ENCODE assay signal across 17 cellular contexts in the genomic region with DNA sequence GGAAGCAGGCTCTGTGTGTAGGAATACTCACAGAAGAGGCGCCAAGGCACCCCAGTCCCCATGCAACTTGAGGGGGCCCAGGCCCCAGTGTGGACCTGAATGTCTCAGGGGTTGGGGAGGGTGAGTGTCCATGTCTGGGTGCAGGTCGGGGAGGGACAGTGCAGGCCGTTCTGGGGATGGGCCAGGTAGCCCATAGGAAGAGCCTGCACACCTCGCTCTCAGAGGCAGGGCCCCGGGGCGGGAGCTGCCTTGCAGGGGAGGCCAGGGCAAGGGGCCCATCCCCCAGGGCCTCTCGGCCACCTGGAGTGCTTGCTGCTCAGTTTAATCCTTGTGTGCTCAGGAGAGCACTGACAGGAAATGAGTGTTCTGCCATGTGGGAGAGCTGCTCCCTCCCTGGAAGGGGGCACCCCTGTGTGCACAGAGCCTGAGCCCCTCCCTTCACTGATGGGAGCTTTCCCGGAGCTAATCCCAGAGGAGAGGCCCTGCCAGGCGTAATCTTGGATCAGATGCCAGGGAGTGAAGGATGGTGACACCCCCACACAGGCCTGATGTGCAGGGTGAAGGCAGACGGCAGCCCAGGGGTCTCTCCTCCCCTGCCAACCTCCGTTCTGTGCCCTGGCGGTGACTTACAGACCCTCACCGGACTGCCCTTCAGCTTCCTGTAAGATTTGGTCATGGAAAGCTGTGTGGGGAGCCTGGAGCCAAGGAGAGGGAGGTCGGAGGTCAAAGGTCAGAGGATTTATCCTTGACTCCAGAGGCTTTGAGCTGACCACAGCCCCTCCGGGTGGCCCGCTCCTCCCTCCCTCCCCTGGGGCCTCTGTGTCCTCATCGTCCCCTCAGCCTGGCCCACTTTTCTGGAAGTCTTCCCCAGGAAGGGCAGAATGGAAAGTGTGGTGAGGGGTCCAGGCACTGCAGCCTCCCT. TPM values are rescaled to one million over a fixed set of nuclear protein-coding genes. Genes with fewer than 3 reads are reported as not detected.
A peak's percentile ranks its signal among the peaks of the same experiment; 100 is the strongest.
DNase-seq lines count a peak whose midpoint lies in the region; ATAC-seq lines count a peak whose summit lies in the region.
"Had no signal": no experiment of that assay in that cellular context is flagged by ENCODE, and none has a peak within 500 bp of the region (broad histone marks: within the 10 kb centered on the region; RNA-seq: fewer than 3 reads in every experiment).

No MANE protein-coding gene starts in this region.

- no peak overlapping the region for H3K4me3 ChIP-seq in right cardiac atrium (ENCODE audit: low read length)
- H3K4me3 ChIP-seq: colonic mucosa, left lung, prostate gland, tibial artery had no signal

- no peaks in the 10 kb centered on the region for H3K9me3 ChIP-seq in right cardiac atrium (ENCODE audit: control insufficient read depth, low read length)
- H3K9me3 ChIP-seq: colonic mucosa, prostate gland, tibial artery had no signal

- 59% methylated on average over 17 of the region's 17 CpGs for WGBS in right cardiac atrium

- peaks cover 12% of the 10 kb centered on the region in 2 donors for H3K4me1 Mint-ChIP-seq in effector memory CD8-positive, alpha-beta T cell (ENCODE audit: low read depth in 2 of 2)

- DNase-seq in right cardiac atrium: peak; percentile 3 to 37 (median 18)
- DNase-seq in Right ventricle myocardium superior: no peak
- peak; percentile 38 for DNase-seq in NCI-H69 (lab: John Stamatoyannopoulos, UW)
- DNase-seq in glomerular visceral epithelial cell (ENCODE audit: extremely low spot score): peak; percentile 36
- DNase-seq in central memory CD4-positive, alpha-beta T cell: no peak
- no peak for DNase-seq in COLO829 (ENCODE audit: low spot score)
- DNase-seq in effector memory CD8-positive, alpha-beta T cell: no peak
- DNase-seq: activated T-cell treated with anti-CD3 and anti-CD28 coated beads for 4 hours, AML-193, colonic mucosa, EL, NCI-H2029 treated with DMSO at 0.1 percent for 48 hours had no signal

- H3K27ac Mint-ChIP-seq in effector memory CD8-positive, alpha-beta T cell: no peak overlapping the region

- no peaks in the 10 kb centered on the region for H3K27me3 ChIP-seq in right cardiac atrium (ENCODE audit: control insufficient read depth, insufficient read depth)
- H3K27me3 ChIP-seq: colonic mucosa had no signal

- H3K4me3 Mint-ChIP-seq in effector memory CD8-positive, alpha-beta T cell: no peak overlapping the region

- no peak overlapping the region for H3K27ac ChIP-seq in right cardiac atrium (ENCODE audit: low read length)
- H3K27ac ChIP-seq: colonic mucosa, left lung, prostate gland, tibial artery had no signal

- intact Hi-C loops in right cardiac atrium (cut with DNase I): no loop called here
- intact Hi-C loops in Right ventricle myocardium superior (cut with DNase I): no loop called here

- no peaks in the 10 kb centered on the region for H3K9me3 Mint-ChIP-seq in effector memory CD8-positive, alpha-beta T cell

- peaks cover 0 to 10% of the 10 kb centered on the region in 2 donors for H3K27me3 Mint-ChIP-seq in effector memory CD8-positive, alpha-beta T cell

- ATAC-seq in right cardiac atrium (peak in 1 of 2 donors; percentile 20), Right ventricle myocardium superior (ENCODE audit: poor library complexity) (no peak), HG02973 (IDR thresholded peaks at IDR 0.05; ENCODE audit: unreplicated experiment) (no peak)
- no peak for ATAC-seq in effector memory CD8-positive, alpha-beta T cell (replicated peaks)
- ATAC-seq: activated CD4-positive, CD25-positive, alpha-beta regulatory T cell treated with anti-CD3 and anti-CD28 coated beads, Interleukin-2, amount 50 U/mL, for 24 hours; left lung had no signal

- H3K4me1 ChIP-seq in right cardiac atrium (ENCODE audit: control insufficient read depth, insufficient read depth, low read length): no peaks in the 10 kb centered on the region
- H3K4me1 ChIP-seq: colonic mucosa, left lung, prostate gland, tibial artery had no signal

- peaks cover 2% of the 10 kb centered on the region for H3K36me3 Mint-ChIP-seq in effector memory CD8-positive, alpha-beta T cell (ENCODE audit: insufficient read depth)

RNA-seq across cellular contexts. Expression of gene FBRSL1, which starts 24.4 kb away (rescaled TPM):
- 10 to 100 TPM; 50.4 to 65.0 (median 54.7) TPM for total RNA-seq in right cardiac atrium
- 36.4 TPM for polyA plus RNA-seq in right cardiac atrium
- total RNA-seq in Right ventricle myocardium superior: 58.6 TPM

Comparison
In these comparisons a context has a peak if more than half of its experiments do, and no peak if none do; other contexts are left out.
1. DNase-seq: peak in right cardiac atrium (3 of 3), NCI-H69 (single experiment) and glomerular visceral epithelial cell (single experiment); none in Right ventricle myocardium superior (single experiment), central memory CD4-positive, alpha-beta T cell (single experiment), COLO829 (single experiment) and effector memory CD8-positive, alpha-beta T cell (0 of 3).